In the genomic region with DNA sequence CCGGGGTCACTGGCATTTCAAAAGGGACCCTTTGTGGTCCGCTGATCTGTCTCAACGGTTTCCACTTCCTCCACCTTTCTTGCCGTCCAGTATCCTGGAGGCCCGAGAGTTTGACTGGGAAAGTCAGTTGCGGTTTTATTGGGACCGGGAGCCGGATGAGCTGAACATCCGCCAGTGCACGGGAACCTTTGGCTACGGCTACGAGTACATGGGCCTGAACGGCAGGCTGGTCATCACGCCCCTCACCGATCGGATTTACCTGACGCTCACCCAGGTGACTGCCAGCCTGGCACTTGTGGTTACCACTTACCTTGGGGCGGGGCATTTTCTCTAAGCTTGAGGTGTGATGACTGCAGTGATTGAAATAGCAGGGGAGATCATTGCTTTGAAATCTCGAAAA, we compare ENCODE assay signal across 36 cellular contexts.
"Had no signal": no experiment of that assay in that cellular context is flagged by ENCODE, and none has a peak within 500 bp of the region (broad histone marks: within the 10 kb centered on the region; RNA-seq: fewer than 3 reads in every experiment).

No MANE protein-coding gene starts in this region.

- H3K36me3 Mint-ChIP-seq: activated CD8-positive, alpha-beta memory T cell treated with anti-CD3 and anti-CD28 coated beads, Interleukin-2, amount 10 ng/mL, durations not matched to agents 7 days and 5 days; activated naive CD4-positive, alpha-beta T cell treated with anti-CD3 and anti-CD28 coated beads, Interleukin-2, amount 50 U/mL, for 72 hours; activated naive CD8-positive, alpha-beta T cell treated with anti-CD3 and anti-CD28 coated beads for 36 hours; WTC11 had no signal

- H3K4me1 ChIP-seq: adrenal gland, body of pancreas, breast epithelium had no signal

- H3K4me3 ChIP-seq: adrenal gland, body of pancreas, breast epithelium had no signal

- H3K9me3 Mint-ChIP-seq: activated CD4-positive, alpha-beta memory T cell treated with anti-CD3 and anti-CD28 coated beads, Interleukin-2, amount 10 ng/mL, durations not matched to agents 7 days and 5 days; activated CD4-positive, alpha-beta T cell treated with anti-CD3 and anti-CD28 coated beads, Interleukin-2, amount 10 ng/mL, durations not matched to agents 7 days and 5 days; activated naive CD4-positive, alpha-beta T cell treated with anti-CD3 and anti-CD28 coated beads for 36 hours; activated naive CD4-positive, alpha-beta T cell treated with anti-CD3 and anti-CD28 coated beads, Interleukin-2, amount 50 U/mL, for 72 hours; activated naive CD8-positive, alpha-beta T cell treated with anti-CD3 and anti-CD28 coated beads for 36 hours; activated T-cell treated with anti-CD3 and anti-CD28 coated beads, Interleukin-2, amount 50 U/mL, for 24 hours; activated T-helper 2 cell treated with anti-CD3 and anti-CD28 coated beads, Interferon-gamma antibody, Interleukin-2, Interleukin-4, amounts not matched to agents 10 μg/mL and 5 μg/mL and 100 μg/mL, durations not matched to agents 14 hours and 24 hours and 36 hours; T-helper 1 cell treated with Interleukin-12 subunit alpha and Interleukin-12 subunit beta and Interleukin-4 antibody, amounts not matched to agents 30 μg/mL and 1 μg/mL, for 36 hours; T-helper 2 cell treated with Interferon-gamma antibody and Interleukin-4, amounts not matched to agents 5 μg/mL and 100 μg/mL, for 36 hours; WTC11 had no signal

- H3K27me3 ChIP-seq: body of pancreas, brain microvascular endothelial cell, breast epithelium had no signal

- H3K27ac ChIP-seq: adrenal gland, body of pancreas, brain microvascular endothelial cell, breast epithelium, WERI-Rb-1 had no signal

- H3K36me3 ChIP-seq: adrenal gland, brain microvascular endothelial cell, breast epithelium, WERI-Rb-1 had no signal

- H3K27ac Mint-ChIP-seq: activated CD4-positive, alpha-beta memory T cell treated with anti-CD3 and anti-CD28 coated beads, Interleukin-2, amount 10 ng/mL, durations not matched to agents 7 days and 5 days; activated CD4-positive, alpha-beta T cell treated with anti-CD3 and anti-CD28 coated beads for 36 hours; activated CD4-positive, alpha-beta T cell treated with anti-CD3 and anti-CD28 coated beads, Interleukin-2, amount 10 ng/mL, durations not matched to agents 7 days and 5 days; activated CD8-positive, alpha-beta memory T cell treated with anti-CD3 and anti-CD28 coated beads, Interleukin-2, amount 10 ng/mL, durations not matched to agents 7 days and 5 days; activated CD8-positive, alpha-beta T cell treated with anti-CD3 and anti-CD28 coated beads, Interleukin-2, amount 10 ng/mL, durations not matched to agents 7 days and 5 days; activated naive CD4-positive, alpha-beta T cell treated with anti-CD3 and anti-CD28 coated beads for 36 hours; activated naive CD4-positive, alpha-beta T cell treated with anti-CD3 and anti-CD28 coated beads, Interleukin-2, amount 50 U/mL, for 72 hours; activated naive CD8-positive, alpha-beta T cell treated with anti-CD3 and anti-CD28 coated beads for 36 hours; activated T-cell treated with anti-CD3 and anti-CD28 coated beads, Interleukin-2, amount 50 U/mL, for 24 hours; activated T-helper 2 cell treated with anti-CD3 and anti-CD28 coated beads, Interferon-gamma antibody, Interleukin-2, Interleukin-4, amounts not matched to agents 10 μg/mL and 5 μg/mL and 100 μg/mL, durations not matched to agents 14 hours and 24 hours and 36 hours; T-helper 1 cell treated with Interleukin-12 subunit alpha and Interleukin-12 subunit beta and Interleukin-4 antibody, amounts not matched to agents 30 μg/mL and 1 μg/mL, for 36 hours; T-helper 2 cell treated with Interferon-gamma antibody and Interleukin-4, amounts not matched to agents 5 μg/mL and 100 μg/mL, for 36 hours; WTC11 had no signal

- DNase-seq: activated CD4-positive, alpha-beta memory T cell treated with anti-CD3 and anti-CD28 coated beads, Interleukin-2, amount 10 ng/mL, durations not matched to agents 7 days and 5 days; activated CD4-positive, alpha-beta T cell treated with anti-CD3 and anti-CD28 coated beads for 1 hour; activated CD4-positive, alpha-beta T cell treated with anti-CD3 and anti-CD28 coated beads for 36 hours; activated CD4-positive, alpha-beta T cell treated with anti-CD3 and anti-CD28 coated beads for 48 hours; activated CD4-positive, alpha-beta T cell treated with anti-CD3 and anti-CD28 coated beads, Interleukin-2, amount 10 ng/mL, durations not matched to agents 7 days and 5 days; activated CD4-positive, alpha-beta T cell treated with anti-CD3 and anti-CD28 coated beads, Interleukin-2, amount 50 U/mL, for 48 hours; activated CD4-positive, CD25-positive, alpha-beta regulatory T cell; activated CD8-positive, alpha-beta memory T cell treated with anti-CD3 and anti-CD28 coated beads for 24 hours; activated CD8-positive, alpha-beta memory T cell treated with anti-CD3 and anti-CD28 coated beads, Interleukin-2, amount 10 ng/mL, durations not matched to agents 7 days and 5 days; activated CD8-positive, alpha-beta memory T cell treated with anti-CD3 and anti-CD28 coated beads, Interleukin-2, amount 50 U/mL, for 48 hours; activated CD8-positive, alpha-beta T cell treated with anti-CD3 and anti-CD28 coated beads, Interleukin-2, amount 10 ng/mL, durations not matched to agents 7 days and 5 days; activated effector memory CD4-positive, alpha-beta T cell treated with Interleukin-2 at 50 U/mL for 16 hours; activated gamma-delta T cell; activated naive CD4-positive, alpha-beta T cell treated with anti-CD3 and anti-CD28 coated beads for 36 hours; activated naive CD4-positive, alpha-beta T cell treated with anti-CD3 and anti-CD28 coated beads, Interleukin-2, amount 50 U/mL, for 16 hours; activated naive CD8-positive, alpha-beta T cell treated with anti-CD3 and anti-CD28 coated beads for 36 hours; activated T-cell treated with anti-CD3 and anti-CD28 coated beads, Interleukin-2, amount 50 U/mL, for 24 hours; activated T-cell treated with anti-CD3 and anti-CD28 coated beads, Interleukin-2, amount 50 U/mL, for 48 hours; amniotic stem cell; aorta; body of pancreas; brain microvascular endothelial cell; central memory CD4-positive, alpha-beta T cell; SW 1271; T-helper 1 cell; T-helper 2 cell; T-helper 9 cell; WERI-Rb-1 had no signal

- H3K9me3 ChIP-seq: adrenal gland, body of pancreas, breast epithelium had no signal

- H3K27me3 Mint-ChIP-seq: activated CD4-positive, alpha-beta T cell treated with anti-CD3 and anti-CD28 coated beads, Interleukin-2, amount 10 ng/mL, durations not matched to agents 7 days and 5 days; activated CD8-positive, alpha-beta memory T cell treated with anti-CD3 and anti-CD28 coated beads, Interleukin-2, amount 10 ng/mL, durations not matched to agents 7 days and 5 days; activated naive CD8-positive, alpha-beta T cell treated with anti-CD3 and anti-CD28 coated beads for 36 hours; activated T-cell treated with anti-CD3 and anti-CD28 coated beads, Interleukin-2, amount 50 U/mL, for 24 hours had no signal

- ATAC-seq: activated CD4-positive, alpha-beta T cell treated with anti-CD3 and anti-CD28 coated beads for 36 hours; activated CD4-positive, CD25-positive, alpha-beta regulatory T cell treated with anti-CD3 and anti-CD28 coated beads, Interleukin-2, amount 50 U/mL, for 24 hours; activated CD8-positive, alpha-beta memory T cell treated with anti-CD3 and anti-CD28 coated beads, Interleukin-2, amount 10 ng/mL, durations not matched to agents 7 days and 5 days; activated CD8-positive, alpha-beta T cell treated with anti-CD3 and anti-CD28 coated beads, Interleukin-2, amount 10 ng/mL, durations not matched to agents 7 days and 5 days; activated naive CD4-positive, alpha-beta T cell treated with anti-CD3 and anti-CD28 coated beads, Interleukin-2, amount 50 U/mL, for 72 hours; body of pancreas; WTC11 had no signal

- H3K4me3 Mint-ChIP-seq: activated CD4-positive, alpha-beta memory T cell treated with anti-CD3 and anti-CD28 coated beads, Interleukin-2, amount 10 ng/mL, durations not matched to agents 7 days and 5 days; activated CD4-positive, alpha-beta T cell treated with anti-CD3 and anti-CD28 coated beads for 36 hours; activated CD4-positive, alpha-beta T cell treated with anti-CD3 and anti-CD28 coated beads, Interleukin-2, amount 10 ng/mL, durations not matched to agents 7 days and 5 days; activated CD8-positive, alpha-beta memory T cell treated with anti-CD3 and anti-CD28 coated beads, Interleukin-2, amount 10 ng/mL, durations not matched to agents 7 days and 5 days; activated CD8-positive, alpha-beta T cell treated with anti-CD3 and anti-CD28 coated beads, Interleukin-2, amount 10 ng/mL, durations not matched to agents 7 days and 5 days; activated naive CD4-positive, alpha-beta T cell treated with anti-CD3 and anti-CD28 coated beads for 36 hours; activated naive CD8-positive, alpha-beta T cell treated with anti-CD3 and anti-CD28 coated beads for 36 hours; activated T-cell treated with anti-CD3 and anti-CD28 coated beads, Interleukin-2, amount 50 U/mL, for 24 hours; T-helper 1 cell treated with Interleukin-12 subunit alpha and Interleukin-12 subunit beta and Interleukin-4 antibody, amounts not matched to agents 30 μg/mL and 1 μg/mL, for 36 hours; T-helper 2 cell treated with Interferon-gamma antibody and Interleukin-4, amounts not matched to agents 5 μg/mL and 100 μg/mL, for 36 hours; WTC11 had no signal

- H3K4me1 Mint-ChIP-seq: activated CD4-positive, alpha-beta T cell treated with anti-CD3 and anti-CD28 coated beads for 36 hours; activated CD4-positive, alpha-beta T cell treated with anti-CD3 and anti-CD28 coated beads, Interleukin-2, amount 10 ng/mL, durations not matched to agents 7 days and 5 days; activated naive CD8-positive, alpha-beta T cell treated with anti-CD3 and anti-CD28 coated beads for 36 hours had no signal
